Comparison of ENCODE assay signal across 1 cellular context in genomic region chr5:133041910-133042309, GRCh38.
TF ChIP-seq lines count a peak whose summit lies in the region.

No MANE protein-coding gene starts in this region.

TF ChIP-seq in WTC11, 78 proteins besides CTCF, POLR2A, EP300 and RAD21 (continued from another document):
- TF ChIP-seq STAT6 (CRISPR knock-in tag; conservative IDR thresholded peaks at IDR 0.05; ENCODE audit: low read depth) = no peak
- no peak for TF ChIP-seq PREB (CRISPR knock-in tag; IDR thresholded peaks at IDR 0.05; ENCODE audit: borderline replicate concordance)
- TF ChIP-seq MAX (CRISPR knock-in tag; IDR thresholded peaks at IDR 0.05) = no peak
